ENCODE assay signal across 8 cellular contexts in genomic region chr17:40122466-40122943, GRCh38. TPM values are rescaled to one million over a fixed set of nuclear protein-coding genes. Genes with fewer than 3 reads are reported as not detected.
A peak's percentile ranks its signal among the peaks of the same experiment; 100 is the strongest.
DNase-seq lines count a peak whose midpoint lies in the region; ATAC-seq and TF ChIP-seq lines count a peak whose summit lies in the region.

No MANE protein-coding gene starts in this region.

- TF ChIP-seq CTCF in VCaP (conservative IDR thresholded peaks at IDR 0.05) (peak; percentile 13; the same call in 1 of the 2 replicates), fibroblast of lung (conservative IDR thresholded peaks at IDR 0.05 in 1 of 2, IDR thresholded peaks at IDR 0.05 in 1 of 2; ENCODE audit: low read depth in 1 of 2, low read length in 2 of 2) (peak; percentile 5 to 18), neural cell (IDR thresholded peaks at IDR 0.05; ENCODE audit: poor library complexity, severe bottlenecking) (no peak)

- peaks cover 2% of the 10 kb centered on the region for H3K4me1 ChIP-seq in fibroblast of lung (ENCODE audit: control insufficient read depth, extremely low read depth, insufficient read depth, low read length)

- peak overlapping the region; percentile 96 for H3K4me2 ChIP-seq in fibroblast of lung (ENCODE audit: extremely low read depth, insufficient read depth, low read length)
- no peak overlapping the region for H3K4me2 ChIP-seq in neural cell (ENCODE audit: low read length)

- H3K9ac ChIP-seq in fibroblast of lung (ENCODE audit: insufficient read depth, low read length) (peak overlapping the region; percentile 83), neural cell (ENCODE audit: low read length) (peak overlapping the region; percentile 99)

- no peaks in the 10 kb centered on the region for H3K9me2 ChIP-seq in neural cell (ENCODE audit: insufficient read depth, low read length)

- H3K9me3 ChIP-seq in fibroblast of lung (ENCODE audit: control insufficient read depth, insufficient read depth, low read depth, low read length) = no peaks in the 10 kb centered on the region
- no peaks in the 10 kb centered on the region for H3K9me3 ChIP-seq in neural cell (ENCODE audit: low read length)

- no peak for TF ChIP-seq RAD21 in neural cell (conservative IDR thresholded peaks at IDR 0.05)

- ATAC-seq in HG03097 (IDR thresholded peaks at IDR 0.05; ENCODE audit: low FRiP score, unreplicated experiment) = peak; percentile 29

- H3K36me3 ChIP-seq in fibroblast of lung (ENCODE audit: control insufficient read depth, insufficient read depth, low read length) = peaks cover 7% of the 10 kb centered on the region
- H3K36me3 ChIP-seq in neural cell (ENCODE audit: insufficient read depth, low read length) = no peaks in the 10 kb centered on the region

- H3K27ac ChIP-seq in VCaP = peak overlapping the region; percentile 99
- H3K27ac ChIP-seq in fibroblast of lung (ENCODE audit: insufficient read depth, low read length) = peak overlapping the region; percentile 76
- peak overlapping the region; percentile 98 for H3K27ac ChIP-seq in neural cell (ENCODE audit: low read length)

- H3K4me3 ChIP-seq in fibroblast of lung (replicated peaks in 1 of 4; ENCODE audit: control extremely low read depth in 1 of 4, insufficient read depth in 1 of 4, low read depth in 3 of 4, low read length in 4 of 4) (peak overlapping the region; percentile 98 to 100 (median 98)), neural cell (ENCODE audit: low read length) (peak overlapping the region; percentile 100)

- H3K27me3 ChIP-seq in fibroblast of lung (ENCODE audit: control insufficient read depth, insufficient read depth, low read length) = no peaks in the 10 kb centered on the region
- H3K27me3 ChIP-seq in neural cell (ENCODE audit: insufficient read depth, low read depth, low read length) = no peaks in the 10 kb centered on the region

- H4K20me1 ChIP-seq in fibroblast of lung (ENCODE audit: control insufficient read depth, extremely low read depth, insufficient read depth, low read length) (peaks cover 2% of the 10 kb centered on the region), neural cell (ENCODE audit: insufficient read depth) (no peaks in the 10 kb centered on the region)

- H3F3A ChIP-seq in neural cell (ENCODE audit: insufficient read depth, low read length, poor library complexity, severe bottlenecking) = peaks cover 5% of the 10 kb centered on the region

- no peak for TF ChIP-seq EP300 in neural cell (conservative IDR thresholded peaks at IDR 0.05; ENCODE audit: poor library complexity, severe bottlenecking)

- DNase-seq in activated effector memory CD4-positive, alpha-beta T cell treated with anti-CD3 and anti-CD28 coated beads, Interleukin-2, amount 50 U/mL, for 16 hours = peak; percentile 74
- DNase-seq in activated effector memory CD4-positive, alpha-beta T cell treated with Interleukin-2 at 50 U/mL for 16 hours = no peak
- DNase-seq in fibroblast of lung (ENCODE audit: low read depth in 2 of 2) (peak; percentile 39 to 45), SKM-1 treated with dmso at 0.1 percent for 144 hours (lab: John Stamatoyannopoulos, UW; ENCODE audit: unreplicated experiment) (no peak)
- DNase-seq in effector CD4-positive, alpha-beta T cell = no peak

- peaks cover 62% of the 10 kb centered on the region for H3K79me2 ChIP-seq in fibroblast of lung (ENCODE audit: control insufficient read depth, insufficient read depth, low read length)
- peaks cover 61% of the 10 kb centered on the region for H3K79me2 ChIP-seq in neural cell (replicated peaks; ENCODE audit: insufficient read depth, low read length)

- H2AFZ ChIP-seq in fibroblast of lung (ENCODE audit: low read length) = no peak overlapping the region
- no peak overlapping the region for H2AFZ ChIP-seq in neural cell (ENCODE audit: low read depth, low read length)

TF ChIP-seq in neural cell, 6 proteins besides CTCF, POLR2A, EP300 and RAD21:
- TF ChIP-seq POLR2AphosphoS5 (IDR thresholded peaks at IDR 0.05) (peak; percentile 8), EZH2 (IDR thresholded peaks at IDR 0.05; ENCODE audit: borderline replicate concordance, insufficient read depth, low read length, poor library complexity, severe bottlenecking) (no peak)

RNA-seq across cellular contexts. Expression of gene MSL1, which starts 0.7 kb away (rescaled TPM):
- total RNA-seq in fibroblast of lung = 43.9 and 52.4 TPM in 2 replicates
- polyA plus RNA-seq in fibroblast of lung = 65.6 and 86.3 TPM in 2 replicates
- 44.7 and 60.6 TPM in 2 replicates for polyA plus RNA-seq in fibroblast of lung (2012)
- polyA minus RNA-seq in fibroblast of lung (ENCODE audit: low replicate concordance) = 8.0 and 11.3 TPM in 2 replicates
- 118 and 137 TPM in 2 replicates for polyA plus RNA-seq in neural cell
- polyA minus RNA-seq in neural cell = 103 and 105 TPM in 2 replicates

RNA-seq across cellular contexts. Expression of gene CASC3, which starts 17.8 kb away (rescaled TPM):
- total RNA-seq in fibroblast of lung = 24.9 and 26.8 TPM in 2 replicates
- polyA plus RNA-seq in fibroblast of lung = 38.8 and 45.7 TPM in 2 replicates
- 37.0 and 38.7 TPM in 2 replicates for polyA plus RNA-seq in fibroblast of lung (2012)
- polyA minus RNA-seq in fibroblast of lung (ENCODE audit: low replicate concordance) = 48.8 and 56.0 TPM in 2 replicates
- polyA plus RNA-seq in neural cell = 50.6 and 52.3 TPM in 2 replicates
- 65.0 and 70.7 TPM in 2 replicates for polyA minus RNA-seq in neural cell

RNA-seq across cellular contexts. Expression of gene NR1D1, which starts 22.1 kb away (rescaled TPM):
- 1.8 and 5.3 TPM in 2 replicates for total RNA-seq in fibroblast of lung
- polyA plus RNA-seq in fibroblast of lung (3.3 and 4.0 TPM in 2 replicates), neural cell (0.73 TPM in 1 of 2 replicates, not detected in the other)
- polyA plus RNA-seq in fibroblast of lung (2012) = 9.4 and 10.7 TPM in 2 replicates
- polyA minus RNA-seq in fibroblast of lung (ENCODE audit: low replicate concordance) (21.2 and 35.6 TPM in 2 replicates), neural cell (0.24 and 0.35 TPM in 2 replicates)

RNA-seq across cellular contexts. Expression of gene RAPGEFL1, which starts 54.8 kb away (rescaled TPM):
- 1.2 and 1.3 TPM in 2 replicates for total RNA-seq in fibroblast of lung
- 1.6 and 1.7 TPM in 2 replicates for polyA plus RNA-seq in fibroblast of lung
- 1.1 and 1.8 TPM in 2 replicates for polyA plus RNA-seq in fibroblast of lung (2012)
- polyA minus RNA-seq in fibroblast of lung (ENCODE audit: low replicate concordance) = 5.5 and 10.5 TPM in 2 replicates
- polyA plus RNA-seq in neural cell = 15.5 and 15.6 TPM in 2 replicates
- 11.5 and 14.9 TPM in 2 replicates for polyA minus RNA-seq in neural cell

RNA-seq across cellular contexts. Expression of gene THRA, which starts 59.7 kb away (rescaled TPM):
- total RNA-seq in fibroblast of lung = 49.8 and 52.8 TPM in 2 replicates
- polyA plus RNA-seq in fibroblast of lung (27.2 and 30.8 TPM in 2 replicates), neural cell (97.2 and 111 TPM in 2 replicates)
- 34.3 and 34.9 TPM in 2 replicates for polyA plus RNA-seq in fibroblast of lung (2012)
- polyA minus RNA-seq in fibroblast of lung (ENCODE audit: low replicate concordance) (43.5 and 67.0 TPM in 2 replicates), neural cell (66.8 and 74.3 TPM in 2 replicates)

Comparison
In these comparisons a context has a peak if more than half of its experiments do, and no peak if none do; other contexts are left out.
1. DNase-seq: peak in activated effector memory CD4-positive, alpha-beta T cell treated with anti-CD3 and anti-CD28 coated beads, Interleukin-2, amount 50 U/mL, for 16 hours (single experiment) and fibroblast of lung (2 of 2); none in activated effector memory CD4-positive, alpha-beta T cell treated with Interleukin-2 at 50 U/mL for 16 hours (single experiment), SKM-1 treated with dmso at 0.1 percent for 144 hours (single experiment) and effector CD4-positive, alpha-beta T cell (single experiment).
2. Peak in every context shown above with its lines, with median percentiles within 50 percentile points of each other: H3K27ac ChIP-seq.